Comparison of ENCODE assay signal across 12 cellular contexts in genomic region chr5:135030123-135030517, GRCh38. TPM values are rescaled to one million over a fixed set of nuclear protein-coding genes. Genes with fewer than 3 reads are reported as not detected.
A peak's percentile ranks its signal among the peaks of the same experiment; 100 is the strongest.
DNase-seq lines count a peak whose midpoint lies in the region; ATAC-seq and TF ChIP-seq lines count a peak whose summit lies in the region.
"Had no signal": no experiment of that assay in that cellular context is flagged by ENCODE, and none has a peak within 500 bp of the region (broad histone marks: within the 10 kb centered on the region; RNA-seq: fewer than 3 reads in every experiment).

No MANE protein-coding gene starts in this region.

- CTCF ChIA-PET in activated B cell treated with CpG ODN at 0.5 μM for 24 hours (lab: Charles Lee) = no interaction called here

- peaks cover 9% of the 10 kb centered on the region for H3K36me3 Mint-ChIP-seq in activated CD4-positive, alpha-beta T cell treated with anti-CD3 and anti-CD28 coated beads, Interleukin-2, amount 10 ng/mL, durations not matched to agents 24 days and 14 days (ENCODE audit: low read depth)
- no peaks in the 10 kb centered on the region for H3K36me3 Mint-ChIP-seq in activated B cell treated with CpG ODN at 0.5 μM for 24 hours (ENCODE audit: low read depth)
- peaks cover 6% of the 10 kb centered on the region for H3K36me3 Mint-ChIP-seq in stimulated activated effector memory CD8-positive, alpha-beta T cell treated with anti-CD3 and anti-CD28 coated beads, Interleukin-12 subunit alpha, Interleukin-12 subunit beta, amount 100 ng/mL, for 72 hours

- H3K4me3 ChIP-seq in foreskin fibroblast (ENCODE audit: low read depth in 1 of 2, low read length in 2 of 2) = peak overlapping the region; percentile 14 to 89
- H3K4me3 ChIP-seq: A549 had no signal

- H3K27me3 Mint-ChIP-seq in activated CD4-positive, alpha-beta T cell treated with anti-CD3 and anti-CD28 coated beads, Interleukin-2, amount 10 ng/mL, durations not matched to agents 24 days and 14 days = peaks cover 75% of the 10 kb centered on the region
- H3K27me3 Mint-ChIP-seq in activated B cell treated with CpG ODN at 0.5 μM for 24 hours = peaks cover 60% of the 10 kb centered on the region

- no peak for TF ChIP-seq CTCF in activated B cell treated with CpG ODN at 0.5 μM for 24 hours (IDR thresholded peaks at IDR 0.05)
- TF ChIP-seq CTCF in foreskin fibroblast (IDR thresholded peaks at IDR 0.05; ENCODE audit: low read depth, low read length) = no peak

- peaks cover 29% of the 10 kb centered on the region for H3K4me1 Mint-ChIP-seq in activated CD4-positive, alpha-beta T cell treated with anti-CD3 and anti-CD28 coated beads, Interleukin-2, amount 10 ng/mL, durations not matched to agents 24 days and 14 days
- peaks cover 43% of the 10 kb centered on the region for H3K4me1 Mint-ChIP-seq in activated B cell treated with CpG ODN at 0.5 μM for 24 hours
- peaks cover 33% of the 10 kb centered on the region for H3K4me1 Mint-ChIP-seq in stimulated activated effector memory CD8-positive, alpha-beta T cell treated with anti-CD3 and anti-CD28 coated beads, Interleukin-12 subunit alpha, Interleukin-12 subunit beta, amount 100 ng/mL, for 72 hours

- intact Hi-C loops in activated CD4-positive, alpha-beta T cell treated with anti-CD3 and anti-CD28 coated beads, Interleukin-2, amount 10 ng/mL, durations not matched to agents 24 days and 14 days (cut with micrococcal nuclease) = loop anchor here (1.0 to 5.0 kb wide), 3 partner anchors 10 to 512 kb away; no protein-coding TSS in a partner anchor
- intact Hi-C loops in activated B cell treated with CpG ODN at 0.5 μM for 24 hours (cut with micrococcal nuclease) = loop anchor here (5.0 kb wide), 2 partner anchors 162 to 462 kb away; no protein-coding TSS in a partner anchor

- H3K4me3 Mint-ChIP-seq in activated CD4-positive, alpha-beta T cell treated with anti-CD3 and anti-CD28 coated beads, Interleukin-2, amount 10 ng/mL, durations not matched to agents 24 days and 14 days = peak overlapping the region; percentile 67
- peak overlapping the region; percentile 41 for H3K4me3 Mint-ChIP-seq in activated B cell treated with CpG ODN at 0.5 μM for 24 hours
- H3K4me3 Mint-ChIP-seq in stimulated activated effector memory CD8-positive, alpha-beta T cell treated with anti-CD3 and anti-CD28 coated beads, Interleukin-12 subunit alpha, Interleukin-12 subunit beta, amount 100 ng/mL, for 72 hours = peak overlapping the region; percentile 50

- no peak for DNase-seq in activated CD4-positive, alpha-beta T cell treated with anti-CD3 and anti-CD28 coated beads, Interleukin-2, amount 10 ng/mL, durations not matched to agents 24 days and 14 days
- DNase-seq in activated CD4-positive, alpha-beta T cell treated with anti-CD3 and anti-CD28 coated beads, Interleukin-2, amount 50 U/mL, for 48 hours = no peak
- DNase-seq in activated B cell treated with CpG ODN at 0.5 μM for 24 hours (no peak), foreskin fibroblast (peak in 1 of 2 donors; percentile 32), DMS53 (lab: John Stamatoyannopoulos, UW) (no peak), Kasumi-1 (lab: John Stamatoyannopoulos, UW) (no peak)
- no peak for DNase-seq in stimulated activated effector memory CD8-positive, alpha-beta T cell treated with anti-CD3 and anti-CD28 coated beads, Interleukin-12 subunit alpha, Interleukin-12 subunit beta, amount 100 ng/mL, for 72 hours (ENCODE audit: low spot score in 2 of 2)
- DNase-seq: activated CD4-positive, alpha-beta T cell treated with anti-CD3 and anti-CD28 coated beads, Interleukin-2, amount 50 U/mL, for 4 hours; NCI-H1048; NCI-H510A treated with DMSO at 0.1 percent for 48 hours had no signal

- H3K9me3 Mint-ChIP-seq in activated CD4-positive, alpha-beta T cell treated with anti-CD3 and anti-CD28 coated beads, Interleukin-2, amount 10 ng/mL, durations not matched to agents 24 days and 14 days = peaks cover 7% of the 10 kb centered on the region
- H3K9me3 Mint-ChIP-seq in activated B cell treated with CpG ODN at 0.5 μM for 24 hours = peaks cover 5% of the 10 kb centered on the region
- peaks cover 4% of the 10 kb centered on the region for H3K9me3 Mint-ChIP-seq in stimulated activated effector memory CD8-positive, alpha-beta T cell treated with anti-CD3 and anti-CD28 coated beads, Interleukin-12 subunit alpha, Interleukin-12 subunit beta, amount 100 ng/mL, for 72 hours

- no peak overlapping the region for H3K27ac Mint-ChIP-seq in activated CD4-positive, alpha-beta T cell treated with anti-CD3 and anti-CD28 coated beads, Interleukin-2, amount 10 ng/mL, durations not matched to agents 24 days and 14 days
- peak overlapping the region; percentile 12 for H3K27ac Mint-ChIP-seq in activated B cell treated with CpG ODN at 0.5 μM for 24 hours
- no peak overlapping the region for H3K27ac Mint-ChIP-seq in stimulated activated effector memory CD8-positive, alpha-beta T cell treated with anti-CD3 and anti-CD28 coated beads, Interleukin-12 subunit alpha, Interleukin-12 subunit beta, amount 100 ng/mL, for 72 hours

- no peak for ATAC-seq in activated B cell treated with CpG ODN at 0.5 μM for 24 hours (ENCODE audit: low read depth)
- no peak for ATAC-seq in stimulated activated effector memory CD8-positive, alpha-beta T cell treated with anti-CD3 and anti-CD28 coated beads, Interleukin-12 subunit alpha, Interleukin-12 subunit beta, amount 100 ng/mL, for 72 hours
- ATAC-seq in HG03097 (IDR thresholded peaks at IDR 0.05; ENCODE audit: low FRiP score, unreplicated experiment) = no peak
- ATAC-seq: A549 had no signal

- POLR2A ChIA-PET in activated B cell treated with CpG ODN at 0.5 μM for 24 hours (lab: Charles Lee) = interaction anchor here (0.9 to 2.0 kb wide), 2 partner anchors 18 to 23 kb away, joined by 4 to 8 read pairs; no protein-coding TSS in a partner anchor

RNA-seq across cellular contexts. Expression of gene PITX1, which starts 3.9 kb away (rescaled TPM):
- 0.61 and 0.78 TPM in 2 replicates for total RNA-seq in activated CD4-positive, alpha-beta T cell treated with anti-CD3 and anti-CD28 coated beads, Interleukin-2, amount 10 ng/mL, durations not matched to agents 24 days and 14 days
- total RNA-seq in activated B cell treated with CpG ODN at 0.5 μM for 24 hours = not detected in 2 replicates
